Comparison of ENCODE assay signal across 17 cellular contexts in the genomic region with DNA sequence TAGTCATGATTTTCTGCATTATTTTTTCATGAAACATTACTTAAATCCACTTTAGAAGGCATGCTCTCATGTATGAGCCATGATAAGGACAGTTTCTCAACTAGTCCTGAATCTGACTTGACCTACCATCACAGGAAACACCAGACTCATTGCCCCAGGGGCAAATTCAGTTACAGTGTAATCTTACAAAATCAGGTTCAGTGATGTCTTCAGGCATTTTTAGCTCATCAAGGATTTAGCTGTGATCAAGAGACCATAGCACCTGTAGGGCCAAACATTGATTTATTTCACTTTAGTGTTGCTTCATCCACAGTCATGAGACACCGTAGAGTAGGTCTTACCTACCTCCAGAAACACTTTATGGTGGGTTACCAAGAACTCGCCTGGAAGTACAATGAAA. TPM values are rescaled to one million over a fixed set of nuclear protein-coding genes. Genes with fewer than 3 reads are reported as not detected.
A peak's percentile ranks its signal among the peaks of the same experiment; 100 is the strongest.
DNase-seq lines count a peak whose midpoint lies in the region; ATAC-seq and TF ChIP-seq lines count a peak whose summit lies in the region.
"Had no signal": no experiment of that assay in that cellular context is flagged by ENCODE, and none has a peak within 500 bp of the region (broad histone marks: within the 10 kb centered on the region; RNA-seq: fewer than 3 reads in every experiment).

No MANE protein-coding gene starts in this region.

- no peaks in the 10 kb centered on the region for H3K4me1 ChIP-seq in foreskin keratinocyte

- intact Hi-C loops in dorsolateral prefrontal cortex (cut with DNase I) = no loop called here

- DNase-seq in AML-193 (lab: John Stamatoyannopoulos, UW) = peak; percentile 29 to 34
- peak; percentile 1 for DNase-seq in EL
- peak; percentile 50 for DNase-seq in NB4 (ENCODE audit: low read depth)
- peak; percentile 8 to 28 for DNase-seq in foreskin keratinocyte
- no peak for DNase-seq in dorsolateral prefrontal cortex
- DNase-seq: ACHN; CD8-positive, alpha-beta T cell; COR-L47; DMS153; DMS79 treated with DMSO at 0.1 percent for 48 hours; GF-D8; GM23248 had no signal

- no peaks in the 10 kb centered on the region for H3K27me3 ChIP-seq in foreskin keratinocyte
- H3K27me3 ChIP-seq in dorsolateral prefrontal cortex = peaks cover 0 to 22% (median 0%) of the 10 kb centered on the region in 45 donors

- TF ChIP-seq CTCF in NB4 (IDR thresholded peaks at IDR 0.05; ENCODE audit: low read depth, low read length) (no peak), foreskin keratinocyte (conservative IDR thresholded peaks at IDR 0.05) (no peak), dorsolateral prefrontal cortex (IDR thresholded peaks at IDR 0.05 in 54 of 56, conservative IDR thresholded peaks at IDR 0.05 in 2 of 56; ENCODE audit: low read depth in 1 of 56, partially characterized antibody in 56 of 56) (no peak)

- no peak for TF ChIP-seq POLR2A in NB4 (IDR thresholded peaks at IDR 0.05; ENCODE audit: extremely low read depth, insufficient read length)

- no peak for ATAC-seq in foreskin keratinocyte
- no peak for ATAC-seq in HG03039 (IDR thresholded peaks at IDR 0.05; ENCODE audit: unreplicated experiment)
- no peak for ATAC-seq in HG02885 (IDR thresholded peaks at IDR 0.05; ENCODE audit: poor library complexity, unreplicated experiment)
- ATAC-seq: CD8-positive, alpha-beta T cell; HCT116; K562 had no signal

- H3K27ac ChIP-seq in foreskin keratinocyte (no peak overlapping the region), dorsolateral prefrontal cortex (no peak overlapping the region)
- H3K27ac ChIP-seq: GM23248 had no signal

- H3K4me3 ChIP-seq in NB4 (ENCODE audit: low read depth, low read length) (no peak overlapping the region), dorsolateral prefrontal cortex (no peak overlapping the region)
- H3K4me3 ChIP-seq: GM23248, K562 had no signal

RNA-seq across cellular contexts. Expression of a gene that starts 3.1 kb away (rescaled TPM):
- total RNA-seq in foreskin keratinocyte = not detected in 2 replicates
- not detected in 2 replicates for polyA plus RNA-seq in foreskin keratinocyte
- 1 to 10 TPM in 50 of 120 experiments, under 1 TPM in 65, not detected in 5; 0.23 to 3.2 (median 0.90) TPM for total RNA-seq in dorsolateral prefrontal cortex
- total RNA-seq: A172, GM23248 had no signal
- polyA plus RNA-seq: GM23248, K562 had no signal

Comparison
In these comparisons a context has a peak if more than half of its experiments do, and no peak if none do; other contexts are left out.
1. DNase-seq: peak in AML-193 (2 of 2), EL (single experiment), NB4 (single experiment) and foreskin keratinocyte (2 of 2); none in dorsolateral prefrontal cortex (0 of 10).